7 cellular contexts compared by ENCODE assay signal in genomic region chr11:65501530-65502273, GRCh38. TPM values are rescaled to one million over a fixed set of nuclear protein-coding genes. Genes with fewer than 3 reads are reported as not detected.
DNase-seq lines count a peak whose midpoint lies in the region; ATAC-seq and TF ChIP-seq lines count a peak whose summit lies in the region.

No MANE protein-coding gene starts in this region.

- H3K4me3 ChIP-seq in HAP-1 (peak overlapping the region; percentile 60), Panc1 (ENCODE audit: low read depth in 2 of 2, low read length in 2 of 2) (peak overlapping the region; percentile 78 to 99), foreskin fibroblast (ENCODE audit: low read depth in 1 of 2, low read length in 2 of 2) (peak overlapping the region; percentile 63 to 72), skin epidermis (peak overlapping the region; percentile 55 to 84 (median 63))

- POLR2A ChIA-PET in Panc1 (lab: Charles Lee): interaction anchor here (0.6 to 15.9 kb wide), 12 partner anchors 9 to 170 kb away, joined by 3 to 818 read pairs (median 6); no protein-coding TSS in a partner anchor

- DNase-seq in HAP-1 (ENCODE audit: low spot score in 2 of 2): no peak
- no peak for DNase-seq in Panc1 (ENCODE audit: low read depth, low spot score)
- peak in 1 of 2 donors; percentile 40 for DNase-seq in foreskin fibroblast
- DNase-seq in occipital lobe (lab: John Stamatoyannopoulos, UW): no peak
- no peak for DNase-seq in effector memory CD8-positive, alpha-beta T cell

- no peaks in the 10 kb centered on the region for H3K27me3 Mint-ChIP-seq in effector memory CD8-positive, alpha-beta T cell

- TF ChIP-seq CTCF in Panc1 (IDR thresholded peaks at IDR 0.05) (no peak), foreskin fibroblast (IDR thresholded peaks at IDR 0.05; ENCODE audit: low read depth, low read length) (no peak)

- peaks cover 75% of the 10 kb centered on the region for H3K36me3 ChIP-seq in HAP-1 (replicated peaks)
- H3K36me3 ChIP-seq in Panc1 (ENCODE audit: control insufficient read depth, insufficient read depth, low read length): peaks cover 70% of the 10 kb centered on the region

- H3K27ac Mint-ChIP-seq in effector memory CD8-positive, alpha-beta T cell: no peak overlapping the region

- H3K9me3 Mint-ChIP-seq in effector memory CD8-positive, alpha-beta T cell: no peaks in the 10 kb centered on the region

- H3K4me1 ChIP-seq in HAP-1 (peaks cover 16% of the 10 kb centered on the region), Panc1 (ENCODE audit: control insufficient read depth, insufficient read depth, low read length) (peaks cover 25% of the 10 kb centered on the region)

- CTCF ChIA-PET in Panc1 (lab: Charles Lee): no interaction called here

- H3K27ac ChIP-seq in Panc1 (ENCODE audit: low read length) (peak overlapping the region; percentile 100), skin epidermis (peak overlapping the region in 20 of 21 experiments; percentile 23 to 100 (median 99))

- ATAC-seq in Panc1: no peak
- ATAC-seq in HG03196 (IDR thresholded peaks at IDR 0.05; ENCODE audit: unreplicated experiment): no peak
- no peak for ATAC-seq in effector memory CD8-positive, alpha-beta T cell (replicated peaks)

- H3K4me1 Mint-ChIP-seq in effector memory CD8-positive, alpha-beta T cell (ENCODE audit: low read depth in 2 of 2): peaks cover 46 to 52% of the 10 kb centered on the region in 2 donors

- no peaks in the 10 kb centered on the region for H3K27me3 ChIP-seq in HAP-1 (ENCODE audit: low read depth)
- H3K27me3 ChIP-seq in Panc1 (ENCODE audit: control insufficient read depth, insufficient read depth, low read length): no peaks in the 10 kb centered on the region

- H3K9me3 ChIP-seq in HAP-1 (no peaks in the 10 kb centered on the region), Panc1 (ENCODE audit: control insufficient read depth, insufficient read depth, low read depth, low read length) (no peaks in the 10 kb centered on the region)

- no TSS peak for BruUV-seq in Panc1 (replicated peaks; lab: Mats Ljungman, UMichigan)

- no peaks in the 10 kb centered on the region for H3K36me3 Mint-ChIP-seq in effector memory CD8-positive, alpha-beta T cell (ENCODE audit: insufficient read depth)

- no peak overlapping the region for H3K4me3 Mint-ChIP-seq in effector memory CD8-positive, alpha-beta T cell

- intact Hi-C loops in Panc1 (cut with micrococcal nuclease; ENCODE audit: unreplicated experiment): no loop called here

- in situ Hi-C loops in HAP-1 (cut with MboI; ENCODE audit: low sequenced_read_pairs): no loop called here
- in situ Hi-C loops in Panc1 (cut with HindIII; ENCODE audit: low pct_unique_long_range_greater_than_20kb, low sequenced_read_pairs): no loop called here

RNA-seq across cellular contexts. Expression of gene MALAT1, which starts 2.9 kb away (rescaled TPM):
- total RNA-seq in Panc1 (2021; ENCODE audit: unreplicated experiment) (13,645 TPM), occipital lobe (11,800 TPM)
- 690 TPM for polyA plus RNA-seq in Panc1 (2012; ENCODE audit: insufficient read length)

RNA-seq across cellular contexts. Expression of gene SCYL1, which starts 23.2 kb away (rescaled TPM):
- total RNA-seq in Panc1 (2021; ENCODE audit: unreplicated experiment): 117 TPM
- polyA plus RNA-seq in Panc1 (2012; ENCODE audit: insufficient read length): 172 TPM
- 34.2 TPM for total RNA-seq in occipital lobe

RNA-seq across cellular contexts. Expression of gene LTBP3, which starts 56.5 kb away (rescaled TPM):
- total RNA-seq in Panc1 (2021; ENCODE audit: unreplicated experiment) (133 TPM), occipital lobe (18.4 TPM)
- polyA plus RNA-seq in Panc1 (2012; ENCODE audit: insufficient read length): 275 TPM
